9 cellular contexts compared by ENCODE assay signal in genomic region chr6:56693246-56693607, GRCh38. TPM values are rescaled to one million over a fixed set of nuclear protein-coding genes. Genes with fewer than 3 reads are reported as not detected.
DNase-seq lines count a peak whose midpoint lies in the region; ATAC-seq and TF ChIP-seq lines count a peak whose summit lies in the region.
"Had no signal": no experiment of that assay in that cellular context is flagged by ENCODE, and none has a peak within 500 bp of the region (broad histone marks: within the 10 kb centered on the region; RNA-seq: fewer than 3 reads in every experiment).

No MANE protein-coding gene starts in this region.

- DNase-seq in A172 (ENCODE audit: low spot score) = peak; percentile 87
- DNase-seq in LoVo (ENCODE audit: low spot score) = peak; percentile 89
- no peak for DNase-seq in mesothelial cell of epicardium (ENCODE audit: low spot score in 2 of 2, unreplicated experiment in 2 of 2)
- no peak for DNase-seq in NOMO-1 treated with DMSO at 0.1 percent for 48 hours (lab: John Stamatoyannopoulos, UW; ENCODE audit: unreplicated experiment)
- no peak for DNase-seq in GM10248 (ENCODE audit: extremely low spot score)
- DNase-seq in GM19238 (ENCODE audit: insufficient read length, low spot score) = no peak
- DNase-seq: CD4-positive, CD25-positive, alpha-beta regulatory T cell had no signal

- no peaks in the 10 kb centered on the region for H3K27me3 Mint-ChIP-seq in mesothelial cell of epicardium (ENCODE audit: low read depth)
- H3K27me3 Mint-ChIP-seq: CD4-positive, CD25-positive, alpha-beta regulatory T cell had no signal

- CTCF ChIA-PET in GM10248 (lab: Yijun Ruan, JAX) = interaction anchor here (0.8 to 6.0 kb wide), 7 partner anchors 10 to 211 kb away, joined by 3 to 38 read pairs (median 4); no protein-coding TSS in a partner anchor

- POLR2A ChIA-PET in GM10248 (lab: Yijun Ruan, JAX) = no interaction called here

- H3K4me1 Mint-ChIP-seq in mesothelial cell of epicardium = peaks cover 25% of the 10 kb centered on the region

- peaks cover 11% of the 10 kb centered on the region for H3K36me3 Mint-ChIP-seq in mesothelial cell of epicardium
- H3K36me3 Mint-ChIP-seq: CD4-positive, CD25-positive, alpha-beta regulatory T cell had no signal

- no peak for ATAC-seq in HG03469 (IDR thresholded peaks at IDR 0.05; ENCODE audit: unreplicated experiment)

- H3K9me3 Mint-ChIP-seq in mesothelial cell of epicardium = no peaks in the 10 kb centered on the region

- H3K27ac ChIP-seq in cingulate gyrus (ENCODE audit: low read depth, low read length) = peak overlapping the region; percentile 82

- no peak for TF ChIP-seq CTCF in mesothelial cell of epicardium (IDR thresholded peaks at IDR 0.05; ENCODE audit: unreplicated experiment)
- no peak for TF ChIP-seq CTCF in GM10248 (IDR thresholded peaks at IDR 0.05; ENCODE audit: control extremely low read depth, extremely low read depth, low read depth, missing control alignments)

- peak overlapping the region; percentile 60 for H3K27ac Mint-ChIP-seq in mesothelial cell of epicardium
- H3K27ac Mint-ChIP-seq: CD4-positive, CD25-positive, alpha-beta regulatory T cell had no signal

- H3K4me3 Mint-ChIP-seq in mesothelial cell of epicardium = peak overlapping the region; percentile 5
- H3K4me3 Mint-ChIP-seq: CD4-positive, CD25-positive, alpha-beta regulatory T cell had no signal

RNA-seq across cellular contexts. Expression of gene DST, which starts 50.5 kb away (rescaled TPM):
- total RNA-seq in A172 (2014; rRNA removed; shearing (Covaris generic)) = 153 and 189 TPM in 2 replicates
- 302 to 317 TPM (median 306 TPM) in 3 replicates for total RNA-seq in mesothelial cell of epicardium

Comparison
In these comparisons a context has a peak if more than half of its experiments do, and no peak if none do; other contexts are left out.
1. DNase-seq: peak in A172 (single experiment) and LoVo (single experiment); none in mesothelial cell of epicardium (0 of 2), NOMO-1 treated with DMSO at 0.1 percent for 48 hours (single experiment), GM10248 (single experiment) and GM19238 (single experiment).